1 cellular context compared by ENCODE assay signal in the genomic region with DNA sequence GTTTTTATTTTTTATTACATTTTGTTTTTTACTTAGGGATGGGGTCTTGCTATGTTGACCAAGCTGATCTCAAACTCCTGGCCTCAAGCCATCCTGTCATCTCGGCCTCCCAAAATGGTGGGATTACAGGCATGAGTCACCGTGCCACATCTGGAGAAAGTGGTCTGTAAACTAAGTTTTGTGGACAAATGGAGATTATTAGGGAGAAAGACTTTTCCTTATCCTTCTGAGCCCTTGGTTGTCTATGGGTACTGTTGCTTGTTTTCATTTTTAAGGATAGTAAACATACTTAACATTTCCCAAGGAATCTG.
A peak's percentile ranks its signal among the peaks of the same experiment; 100 is the strongest.
TF ChIP-seq lines count a peak whose summit lies in the region.

No MANE protein-coding gene starts in this region.

TF ChIP-seq in HepG2, 621 proteins besides CTCF, POLR2A, EP300 and RAD21 (continued from another document):
- TF ChIP-seq ZGPAT (CRISPR knock-in tag; IDR thresholded peaks at IDR 0.05): no peak
- no peak for TF ChIP-seq TOPORS (CRISPR knock-in tag; IDR thresholded peaks at IDR 0.05)
- TF ChIP-seq ZNF670 (CRISPR knock-in tag; IDR thresholded peaks at IDR 0.05; ENCODE audit: borderline replicate concordance): no peak
- no peak for TF ChIP-seq ZBTB37 (CRISPR knock-in tag; IDR thresholded peaks at IDR 0.05)
- no peak for TF ChIP-seq HNF4A (CRISPR knock-in tag; IDR thresholded peaks at IDR 0.05)
- no peak for TF ChIP-seq ZNF430 (CRISPR knock-in tag; IDR thresholded peaks at IDR 0.05)
- no peak for TF ChIP-seq ZBTB38 (CRISPR knock-in tag; IDR thresholded peaks at IDR 0.05)
- no peak for TF ChIP-seq CREM (IDR thresholded peaks at IDR 0.05)
- TF ChIP-seq CREM (CRISPR knock-in tag; IDR thresholded peaks at IDR 0.05): no peak
- TF ChIP-seq SMAD9 (CRISPR knock-in tag; IDR thresholded peaks at IDR 0.05): no peak
- TF ChIP-seq FOSL2 (CRISPR knock-in tag; IDR thresholded peaks at IDR 0.05): peak; percentile 31; the same call in 1 of the 2 replicates
- TF ChIP-seq ZBTB44 (CRISPR knock-in tag; IDR thresholded peaks at IDR 0.05): no peak
- TF ChIP-seq ZNF546 (CRISPR knock-in tag; conservative IDR thresholded peaks at IDR 0.05): no peak
- no peak for TF ChIP-seq TCF12 (IDR thresholded peaks at IDR 0.05)
- no peak for TF ChIP-seq TCF12 (CRISPR knock-in tag; IDR thresholded peaks at IDR 0.05)
- TF ChIP-seq MTERF4 (CRISPR knock-in tag; IDR thresholded peaks at IDR 0.05): no peak
- 0 out of 2 replicates have a peak, but pooled peaks have one; percentile 17 for TF ChIP-seq ZNF644 (CRISPR knock-in tag; IDR thresholded peaks at IDR 0.05; ENCODE audit: low read depth)
